In genomic region chr10:106370751-106371150, GRCh38 we compare ENCODE assay signal across 29 cellular contexts.
"Had no signal": no experiment of that assay in that cellular context is flagged by ENCODE, and none has a peak within 500 bp of the region (broad histone marks: within the 10 kb centered on the region; RNA-seq: fewer than 3 reads in every experiment).

No MANE protein-coding gene starts in this region.

- ATAC-seq: naive thymus-derived CD8-positive, alpha-beta T cell; natural killer cell treated with Interleukin-12 subunit alpha and Interleukin-12 subunit beta and Interleukin-15 and Interleukin-18, amount 100 ng/mL, for 72 hours; psoas muscle; right cardiac atrium; sciatic nerve; stimulated activated memory B cell treated with anti-CD40 and anti-IgM and Interleukin-4, amounts not matched to agents 10 μg/mL and 1 μg/mL and 100 μg/mL, for 72 hours; stimulated activated naive CD8-positive, alpha-beta T cell treated with anti-CD3 and anti-CD28 coated beads, Interleukin-15, amount 100 ng/mL, for 72 hours; stimulated activated naive CD8-positive, alpha-beta T cell treated with anti-CD3 and anti-CD28 coated beads, Interleukin-15, Interleukin-2, amounts not matched to agents 100 U/mL and 50 U/mL, for 24 hours; upper lobe of right lung had no signal

- H3K36me3 ChIP-seq: neural progenitor cell, ovary, spleen, suprapubic skin, tibial artery, transverse colon, upper lobe of right lung, uterus had no signal

- DNase-seq: naive thymus-derived CD8-positive, alpha-beta T cell; occipital lobe; ovary; posterior cingulate gyrus; psoas muscle; right cardiac atrium; spleen; stimulated activated CD4-positive, alpha-beta T cell treated with anti-CD3 and anti-CD28 coated beads, Interleukin-12 subunit alpha, Interleukin-12 subunit beta, amount 100 ng/mL, for 4 hours; stimulated activated CD4-positive, alpha-beta T cell treated with anti-CD3 and anti-CD28 coated beads, Interleukin-1b, Interleukin-23, amount 100 ng/mL, for 48 hours; stimulated activated CD4-positive, alpha-beta T cell treated with anti-CD3 and anti-CD28 coated beads, Interleukin-4, amount 100 ng/mL, for 1 hour; stimulated activated CD4-positive, alpha-beta T cell treated with anti-CD3 and anti-CD28 coated beads, Interleukin-4, amount 100 ng/mL, for 4 hours; stimulated activated CD8-positive, alpha-beta memory T cell treated with anti-CD3 and anti-CD28 coated beads, Interleukin-4, amount 100 ng/mL, for 48 hours; stimulated activated naive CD4-positive, alpha-beta T cell; stimulated activated naive CD8-positive, alpha-beta T cell treated with anti-CD3 and anti-CD28 coated beads, Interleukin-15, amount 100 ng/mL, for 72 hours; stimulated activated naive CD8-positive, alpha-beta T cell treated with anti-CD3 and anti-CD28 coated beads, Interleukin-15, Interleukin-2, amounts not matched to agents 100 U/mL and 50 U/mL, for 24 hours; substantia nigra; testis; tibial artery; transverse colon; upper lobe of right lung; uterus had no signal

- H3K27ac ChIP-seq: neural progenitor cell, ovary, parathyroid adenoma, psoas muscle, skin epidermis, spleen, suprapubic skin, testis, tibial artery, transverse colon, upper lobe of right lung, uterus had no signal

- H3K27me3 ChIP-seq: neural progenitor cell, ovary, spleen, suprapubic skin, testis, tibial artery, transverse colon, upper lobe of right lung, uterus had no signal

- H3K9ac ChIP-seq: neural progenitor cell, parathyroid adenoma had no signal

- H3K79me2 ChIP-seq: parathyroid adenoma had no signal

- H3K4me3 ChIP-seq: neural progenitor cell, ovary, psoas muscle, skin epidermis, smooth muscle cell, spleen, suprapubic skin, testis, tibial artery, transverse colon, upper lobe of right lung, uterus had no signal

- H2AFZ ChIP-seq: neural progenitor cell, parathyroid adenoma had no signal

- H3K4me2 ChIP-seq: neural progenitor cell, smooth muscle cell had no signal

- H3K4me1 ChIP-seq: neural progenitor cell, parathyroid adenoma, psoas muscle, spleen, suprapubic skin, testis, tibial artery, transverse colon, upper lobe of right lung, uterus had no signal

- H3K9me3 ChIP-seq: ovary, psoas muscle, suprapubic skin, testis, tibial artery, transverse colon, upper lobe of right lung, uterus had no signal
